Comparison of ENCODE assay signal across 8 cellular contexts in the genomic region with DNA sequence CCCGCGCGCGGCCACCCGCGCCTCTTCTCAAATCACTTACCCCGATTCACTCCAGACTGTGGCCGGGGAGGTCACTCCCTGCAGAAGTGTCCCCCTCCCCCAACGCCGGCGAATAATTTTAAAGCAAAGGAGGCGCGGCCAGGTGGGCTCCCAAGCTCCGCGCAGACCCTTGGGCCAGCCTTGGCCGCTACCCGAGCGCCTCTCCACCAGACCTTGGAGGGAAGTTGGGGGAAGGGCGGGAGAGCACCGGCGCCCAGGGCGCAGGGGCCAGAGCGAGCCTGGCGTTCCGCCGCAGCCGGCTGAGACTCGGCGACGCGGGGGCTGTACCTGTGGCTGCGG. TPM values are rescaled to one million over a fixed set of nuclear protein-coding genes. Genes with fewer than 3 reads are reported as not detected.
DNase-seq lines count a peak whose midpoint lies in the region; ATAC-seq, FAIRE-seq and TF ChIP-seq lines count a peak whose summit lies in the region.

No MANE protein-coding gene starts in this region.

- no peak overlapping the region for H3K9ac ChIP-seq in iPS-15b (ENCODE audit: low read depth, low read length)

- H3K9me3 Mint-ChIP-seq in activated B cell treated with CpG ODN at 0.5 μM for 24 hours: no peaks in the 10 kb centered on the region

- peaks cover 24% of the 10 kb centered on the region for H3K4me1 Mint-ChIP-seq in activated B cell treated with CpG ODN at 0.5 μM for 24 hours

- H3K9me3 ChIP-seq in iPS-15b (ENCODE audit: control insufficient read depth, insufficient read depth, low read length): no peaks in the 10 kb centered on the region

- intact Hi-C loops in activated B cell treated with CpG ODN at 0.5 μM for 24 hours (cut with micrococcal nuclease) (loop anchor here (10.0 kb wide), 2 partner anchors 381 to 1531 kb away; partner anchors contain the start of gene GAD2), lower leg skin (cut with DNase I; ENCODE audit: low total_unique reads) (loop anchor here (10.0 kb wide), 1 partner anchor 649 kb away; no protein-coding TSS in a partner anchor)

- ATAC-seq in activated B cell treated with CpG ODN at 0.5 μM for 24 hours (ENCODE audit: low read depth): no peak

- H3K27me3 Mint-ChIP-seq in activated B cell treated with CpG ODN at 0.5 μM for 24 hours: peaks cover 49% of the 10 kb centered on the region

- peak overlapping the region; percentile 65 for H3K4me3 ChIP-seq in iPS-15b (ENCODE audit: low read depth, low read length)
- peak overlapping the region in 5 of 7 experiments; percentile 12 to 54 (median 46) for H3K4me3 ChIP-seq in skin epidermis
- no peak overlapping the region for H3K4me3 ChIP-seq in lower leg skin (ENCODE audit: low read depth, poor library complexity, severe bottlenecking)

- no peak for FAIRE-seq in GM19239 (lab: Jason Lieb, UNC)

- WGBS in lower leg skin, 2 donors: 6% methylated on average over 23 to 32 of the region's 32 CpGs

- H3K36me3 ChIP-seq in iPS-15b (ENCODE audit: control insufficient read depth, insufficient read depth, low read length): no peaks in the 10 kb centered on the region

- CTCF ChIA-PET in activated B cell treated with CpG ODN at 0.5 μM for 24 hours (lab: Charles Lee): no interaction called here

- in situ Hi-C loops in GM13977 (cut with MboI; ENCODE audit: low pct_unique_long_range_greater_than_20kb, low sequenced_read_pairs, unreplicated experiment): no loop called here

- no peak overlapping the region for H3K27ac Mint-ChIP-seq in activated B cell treated with CpG ODN at 0.5 μM for 24 hours

- TF ChIP-seq POLR2A in lower leg skin (IDR thresholded peaks at IDR 0.05): no peak

- no peaks in the 10 kb centered on the region for H3K36me3 Mint-ChIP-seq in activated B cell treated with CpG ODN at 0.5 μM for 24 hours (ENCODE audit: low read depth)

- DNase-seq in GM13977 (ENCODE audit: low spot score): peak; percentile 12
- no peak for DNase-seq in activated B cell treated with CpG ODN at 0.5 μM for 24 hours
- DNase-seq in SW480 (ENCODE audit: low spot score): no peak
- no peak for DNase-seq in lower leg skin (ENCODE audit: low spot score in 2 of 2)
- no peak for DNase-seq in midbrain (lab: John Stamatoyannopoulos, UW)
- no peak for DNase-seq in GM19239 (ENCODE audit: insufficient read length, low spot score)

- peak overlapping the region in 1 of 21 experiments; percentile 4 for H3K27ac ChIP-seq in skin epidermis

- peaks cover 6% of the 10 kb centered on the region for H3K4me1 ChIP-seq in iPS-15b (ENCODE audit: control insufficient read depth, insufficient read depth, low read length)

- peaks cover 88% of the 10 kb centered on the region for H3K27me3 ChIP-seq in iPS-15b (ENCODE audit: control insufficient read depth, insufficient read depth, low read length)

- POLR2A ChIA-PET in activated B cell treated with CpG ODN at 0.5 μM for 24 hours (lab: Charles Lee): no interaction called here

- TF ChIP-seq CTCF in GM13977 (IDR thresholded peaks at IDR 0.05; ENCODE audit: extremely low read depth, insufficient read depth, missing control alignments) (no peak), activated B cell treated with CpG ODN at 0.5 μM for 24 hours (IDR thresholded peaks at IDR 0.05) (no peak), lower leg skin (IDR thresholded peaks at IDR 0.05) (no peak)

- H3K4me3 Mint-ChIP-seq in activated B cell treated with CpG ODN at 0.5 μM for 24 hours: peak overlapping the region; percentile 56

RNA-seq across cellular contexts. Expression of gene MKX, which starts 0.3 kb away (rescaled TPM):
- total RNA-seq in activated B cell treated with CpG ODN at 0.5 μM for 24 hours: not detected in 2 replicates
- 1 to 10 TPM in 3 of 4 donors, under 1 TPM in 1; 0.84 to 1.3 (median 1.1) TPM for total RNA-seq in lower leg skin
